ENCODE assay signal across 1 cellular context in genomic region chr19:44752123-44752815, GRCh38.
TF ChIP-seq lines count a peak whose summit lies in the region.

No MANE protein-coding gene starts in this region.

TF ChIP-seq in GM12878, 131 proteins besides CTCF, POLR2A, EP300 and RAD21:
- TF ChIP-seq, protein P1, sequence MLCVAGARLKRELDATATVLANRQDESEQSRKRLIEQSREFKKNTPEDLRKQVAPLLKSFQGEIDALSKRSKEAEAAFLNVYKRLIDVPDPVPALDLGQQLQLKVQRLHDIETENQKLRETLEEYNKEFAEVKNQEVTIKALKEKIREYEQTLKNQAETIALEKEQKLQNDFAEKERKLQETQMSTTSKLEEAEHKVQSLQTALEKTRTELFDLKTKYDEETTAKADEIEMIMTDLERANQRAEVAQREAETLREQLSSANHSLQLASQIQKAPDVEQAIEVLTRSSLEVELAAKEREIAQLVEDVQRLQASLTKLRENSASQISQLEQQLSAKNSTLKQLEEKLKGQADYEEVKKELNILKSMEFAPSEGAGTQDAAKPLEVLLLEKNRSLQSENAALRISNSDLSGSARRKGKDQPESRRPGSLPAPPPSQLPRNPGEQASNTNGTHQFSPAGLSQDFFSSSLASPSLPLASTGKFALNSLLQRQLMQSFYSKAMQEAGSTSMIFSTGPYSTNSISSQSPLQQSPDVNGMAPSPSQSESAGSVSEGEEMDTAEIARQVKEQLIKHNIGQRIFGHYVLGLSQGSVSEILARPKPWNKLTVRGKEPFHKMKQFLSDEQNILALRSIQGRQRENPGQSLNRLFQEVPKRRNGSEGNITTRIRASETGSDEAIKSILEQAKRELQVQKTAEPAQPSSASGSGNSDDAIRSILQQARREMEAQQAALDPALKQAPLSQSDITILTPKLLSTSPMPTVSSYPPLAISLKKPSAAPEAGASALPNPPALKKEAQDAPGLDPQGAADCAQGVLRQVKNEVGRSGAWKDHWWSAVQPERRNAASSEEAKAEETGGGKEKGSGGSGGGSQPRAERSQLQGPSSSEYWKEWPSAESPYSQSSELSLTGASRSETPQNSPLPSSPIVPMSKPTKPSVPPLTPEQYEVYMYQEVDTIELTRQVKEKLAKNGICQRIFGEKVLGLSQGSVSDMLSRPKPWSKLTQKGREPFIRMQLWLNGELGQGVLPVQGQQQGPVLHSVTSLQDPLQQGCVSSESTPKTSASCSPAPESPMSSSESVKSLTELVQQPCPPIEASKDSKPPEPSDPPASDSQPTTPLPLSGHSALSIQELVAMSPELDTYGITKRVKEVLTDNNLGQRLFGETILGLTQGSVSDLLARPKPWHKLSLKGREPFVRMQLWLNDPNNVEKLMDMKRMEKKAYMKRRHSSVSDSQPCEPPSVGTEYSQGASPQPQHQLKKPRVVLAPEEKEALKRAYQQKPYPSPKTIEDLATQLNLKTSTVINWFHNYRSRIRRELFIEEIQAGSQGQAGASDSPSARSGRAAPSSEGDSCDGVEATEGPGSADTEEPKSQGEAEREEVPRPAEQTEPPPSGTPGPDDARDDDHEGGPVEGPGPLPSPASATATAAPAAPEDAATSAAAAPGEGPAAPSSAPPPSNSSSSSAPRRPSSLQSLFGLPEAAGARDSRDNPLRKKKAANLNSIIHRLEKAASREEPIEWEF (IDR thresholded peaks at IDR 0.05; ENCODE audit: insufficient replicate concordance, low read depth, low read length), result no peak
- TF ChIP-seq HDGF (IDR thresholded peaks at IDR 0.05), result 0 out of 2 replicates have a peak, but pooled peaks have one; percentile 29
- peak; percentile 62 for TF ChIP-seq NBN (IDR thresholded peaks at IDR 0.05)
- peak; percentile 60; the same call in 1 of the 2 replicates for TF ChIP-seq MTA3 (IDR thresholded peaks at IDR 0.05; ENCODE audit: borderline replicate concordance, low read length)
- peak in 1 of 2 experiments; percentile 30; a peak in 1 of 4 replicates for TF ChIP-seq BHLHE40 (IDR thresholded peaks at IDR 0.05; ENCODE audit: borderline replicate concordance in 1 of 2, low read depth in 2 of 2, low read length in 1 of 2)
